In the genomic region with DNA sequence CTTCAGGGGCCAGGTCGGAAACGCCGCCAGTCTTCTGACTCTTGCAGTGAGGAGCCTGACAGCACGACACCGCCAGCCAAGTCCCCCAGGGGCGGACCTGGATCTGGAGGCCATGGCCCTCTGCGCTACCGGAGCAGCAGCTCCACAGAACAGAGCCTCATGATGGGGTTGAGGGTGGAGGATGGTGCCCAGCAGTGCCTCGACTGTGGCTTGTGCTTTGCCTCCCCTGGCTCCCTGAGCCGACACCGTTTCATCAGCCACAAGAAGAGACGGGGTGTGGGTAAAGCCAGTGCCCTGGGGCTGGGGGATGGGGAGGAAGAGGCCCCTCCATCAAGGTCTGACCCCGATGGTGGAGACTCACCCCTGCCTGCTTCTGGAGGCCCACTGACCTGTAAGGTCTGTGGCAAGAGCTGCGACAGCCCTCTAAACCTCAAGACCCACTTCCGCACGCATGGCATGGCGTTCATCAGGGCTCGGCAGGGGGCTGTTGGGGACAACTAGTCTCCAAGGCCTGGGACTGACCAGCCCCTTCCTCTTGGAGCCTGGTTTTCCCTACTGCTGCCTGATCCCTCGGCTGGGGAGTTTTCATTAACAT, we compare ENCODE assay signal across 2 cellular contexts.
TF ChIP-seq lines count a peak whose summit lies in the region.

No MANE protein-coding gene starts in this region.

TF ChIP-seq in IMR-90, 13 proteins besides CTCF, POLR2A, EP300 and RAD21:
- no peak for TF ChIP-seq FOS (IDR thresholded peaks at IDR 0.05; ENCODE audit: low read depth, low read length)
- TF ChIP-seq, protein P1, sequence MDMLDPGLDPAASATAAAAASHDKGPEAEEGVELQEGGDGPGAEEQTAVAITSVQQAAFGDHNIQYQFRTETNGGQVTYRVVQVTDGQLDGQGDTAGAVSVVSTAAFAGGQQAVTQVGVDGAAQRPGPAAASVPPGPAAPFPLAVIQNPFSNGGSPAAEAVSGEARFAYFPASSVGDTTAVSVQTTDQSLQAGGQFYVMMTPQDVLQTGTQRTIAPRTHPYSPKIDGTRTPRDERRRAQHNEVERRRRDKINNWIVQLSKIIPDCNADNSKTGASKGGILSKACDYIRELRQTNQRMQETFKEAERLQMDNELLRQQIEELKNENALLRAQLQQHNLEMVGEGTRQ (IDR thresholded peaks at IDR 0.05; ENCODE audit: low read depth, low read length), result no peak
- TF ChIP-seq NFE2L2 (IDR thresholded peaks at IDR 0.05; ENCODE audit: low read depth, low read length), result no peak
- no peak for TF ChIP-seq RFX5 (IDR thresholded peaks at IDR 0.05; ENCODE audit: low read depth, low read length)
- no peak for TF ChIP-seq RCOR1 (IDR thresholded peaks at IDR 0.05; ENCODE audit: insufficient replicate concordance, low read length)
- TF ChIP-seq MAZ (IDR thresholded peaks at IDR 0.05; ENCODE audit: borderline replicate concordance, low read depth, low read length), result no peak
- TF ChIP-seq MAFK (IDR thresholded peaks at IDR 0.05; ENCODE audit: low read depth, low read length), result no peak
- TF ChIP-seq CHD1 (IDR thresholded peaks at IDR 0.05; ENCODE audit: low read depth, low read length), result no peak
- TF ChIP-seq MXI1 (IDR thresholded peaks at IDR 0.05; ENCODE audit: borderline replicate concordance, low read depth, low read length), result no peak
- no peak for TF ChIP-seq CEBPB (IDR thresholded peaks at IDR 0.05; ENCODE audit: low read depth, low read length)
- TF ChIP-seq, protein P2, sequence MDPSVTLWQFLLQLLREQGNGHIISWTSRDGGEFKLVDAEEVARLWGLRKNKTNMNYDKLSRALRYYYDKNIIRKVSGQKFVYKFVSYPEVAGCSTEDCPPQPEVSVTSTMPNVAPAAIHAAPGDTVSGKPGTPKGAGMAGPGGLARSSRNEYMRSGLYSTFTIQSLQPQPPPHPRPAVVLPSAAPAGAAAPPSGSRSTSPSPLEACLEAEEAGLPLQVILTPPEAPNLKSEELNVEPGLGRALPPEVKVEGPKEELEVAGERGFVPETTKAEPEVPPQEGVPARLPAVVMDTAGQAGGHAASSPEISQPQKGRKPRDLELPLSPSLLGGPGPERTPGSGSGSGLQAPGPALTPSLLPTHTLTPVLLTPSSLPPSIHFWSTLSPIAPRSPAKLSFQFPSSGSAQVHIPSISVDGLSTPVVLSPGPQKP (IDR thresholded peaks at IDR 0.05; ENCODE audit: borderline replicate concordance, low read depth, low read length), result no peak
- TF ChIP-seq BHLHE40 (IDR thresholded peaks at IDR 0.05; ENCODE audit: low read depth, low read length), result no peak
- no peak for TF ChIP-seq SMC3 (IDR thresholded peaks at IDR 0.05; ENCODE audit: low read depth, low read length)

TF ChIP-seq in H1, 55 proteins besides CTCF, POLR2A, EP300 and RAD21:
- TF ChIP-seq SUZ12 (IDR thresholded peaks at IDR 0.05; ENCODE audit: low read length) (no peak), POLR2AphosphoS5 (IDR thresholded peaks at IDR 0.05; ENCODE audit: low read depth, low read length) (peak; percentile 30; the same call in 1 of the 2 replicates)
